25 cellular contexts compared by ENCODE assay signal in the genomic region with DNA sequence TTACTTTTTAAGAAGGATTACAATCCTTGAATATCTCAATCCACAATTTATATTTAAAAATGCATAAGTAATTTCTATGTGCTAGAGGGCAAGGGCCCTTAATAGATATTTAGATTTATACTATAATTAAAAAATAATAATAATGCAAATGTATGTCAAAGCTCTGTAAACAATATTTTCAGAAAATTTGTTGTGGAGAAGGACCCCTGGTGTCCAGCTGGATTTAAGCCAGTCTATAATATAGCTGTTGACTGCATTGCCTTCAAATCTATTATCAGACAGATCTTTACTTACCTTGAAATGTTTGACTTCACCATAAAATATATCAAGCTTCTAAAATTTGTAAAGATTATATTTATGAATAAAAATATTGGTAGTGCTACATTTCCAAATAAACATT.
DNase-seq lines count a peak whose midpoint lies in the region; ATAC-seq and TF ChIP-seq lines count a peak whose summit lies in the region.
"Had no signal": no experiment of that assay in that cellular context is flagged by ENCODE, and none has a peak within 500 bp of the region (broad histone marks: within the 10 kb centered on the region; RNA-seq: fewer than 3 reads in every experiment).

No MANE protein-coding gene starts in this region.

- H2AFZ ChIP-seq in smooth muscle cell (ENCODE audit: low read depth), result no peak overlapping the region

- DNase-seq in NCI-H2171 treated with DMSO at 0.1 percent for 48 hours (lab: John Stamatoyannopoulos, UW), result peak; percentile 10
- no peak for DNase-seq in NCI-H2171 (lab: John Stamatoyannopoulos, UW)
- peak; percentile 27 for DNase-seq in NCI-H446 treated with DMSO at 0.1 percent for 48 hours (lab: John Stamatoyannopoulos, UW)
- no peak for DNase-seq in dorsolateral prefrontal cortex
- DNase-seq in smooth muscle cell (lab: John Stamatoyannopoulos, UW; ENCODE audit: unreplicated experiment), result no peak
- no peak for DNase-seq in DMS53 treated with DMSO at 0.1 percent for 48 hours (lab: John Stamatoyannopoulos, UW; ENCODE audit: unreplicated experiment)
- no peak for DNase-seq in T-helper 9 cell
- DNase-seq: ACHN; activated CD4-positive, alpha-beta T cell treated with anti-CD3 and anti-CD28 coated beads for 4 hours; activated gamma-delta T cell; activated naive CD8-positive, alpha-beta T cell treated with anti-CD3 and anti-CD28 coated beads, Interleukin-2, amount 10 ng/mL, durations not matched to agents 7 days and 5 days; activated T-cell treated with anti-CD3 and anti-CD28 coated beads, Interleukin-2, amount 50 U/mL, for 24 hours; DMS79; GDM1; H7; IMR-90; left ventricle myocardium superior; naive thymus-derived CD4-positive, alpha-beta T cell; pancreas; stimulated activated CD4-positive, alpha-beta T cell treated with anti-CD3 and anti-CD28 coated beads, Interleukin-2, amount 100 ng/mL, for 24 hours; T-helper 2 cell; trophoblast cell had no signal

- no peak overlapping the region for H3K9ac ChIP-seq in smooth muscle cell (ENCODE audit: low read depth)

- TF ChIP-seq CTCF in dorsolateral prefrontal cortex (IDR thresholded peaks at IDR 0.05 in 54 of 56, conservative IDR thresholded peaks at IDR 0.05 in 2 of 56; ENCODE audit: low read depth in 1 of 56, partially characterized antibody in 56 of 56), result peak in 21 of 56 donors; percentile 5 to 60 (median 27)
- peak; percentile 9 for TF ChIP-seq CTCF in smooth muscle cell (IDR thresholded peaks at IDR 0.05; ENCODE audit: borderline replicate concordance, insufficient read depth, poor library complexity, severe bottlenecking)

- H3K27me3 ChIP-seq in dorsolateral prefrontal cortex, result no peaks in the 10 kb centered on the region
- H3K27me3 ChIP-seq in smooth muscle cell (ENCODE audit: low read depth), result no peaks in the 10 kb centered on the region
- H3K27me3 ChIP-seq: pancreas, right atrium auricular region had no signal

- ATAC-seq in GM18907 (IDR thresholded peaks at IDR 0.05; ENCODE audit: unreplicated experiment), result no peak
- ATAC-seq: left ventricle myocardium superior; naive thymus-derived CD4-positive, alpha-beta T cell; pancreas had no signal

- H3K9me3 ChIP-seq in smooth muscle cell (replicated peaks; ENCODE audit: low read depth), result no peaks in the 10 kb centered on the region
- H3K9me3 ChIP-seq: pancreas, right atrium auricular region had no signal

- H3K27ac ChIP-seq in dorsolateral prefrontal cortex (peak overlapping the region in 55 of 59 donors; percentile 5 to 91 (median 76)), smooth muscle cell (ENCODE audit: low read depth) (no peak overlapping the region)
- H3K27ac ChIP-seq: pancreas, right atrium auricular region, SK-N-MC had no signal

- no peaks in the 10 kb centered on the region for H3F3A ChIP-seq in smooth muscle cell (ENCODE audit: low read depth)

- no peaks in the 10 kb centered on the region for H3K36me3 ChIP-seq in smooth muscle cell (ENCODE audit: low read depth)
- H3K36me3 ChIP-seq: pancreas, right atrium auricular region had no signal

- H3K4me2 ChIP-seq in smooth muscle cell, result no peak overlapping the region

- H4K20me1 ChIP-seq in smooth muscle cell (ENCODE audit: low read depth), result peaks cover 3% of the 10 kb centered on the region

- no peaks in the 10 kb centered on the region for H3K4me1 ChIP-seq in smooth muscle cell (ENCODE audit: low read depth)

- no peaks in the 10 kb centered on the region for H3K79me2 ChIP-seq in smooth muscle cell (ENCODE audit: low read depth)

- peak overlapping the region in 34 of 59 donors; percentile 14 to 63 (median 47) for H3K4me3 ChIP-seq in dorsolateral prefrontal cortex
- no peak overlapping the region for H3K4me3 ChIP-seq in smooth muscle cell
- H3K4me3 ChIP-seq: pancreas, right atrium auricular region, SK-N-MC had no signal

- intact Hi-C loops in dorsolateral prefrontal cortex (cut with DNase I), result loop anchor here in 1 of 2 donors (5.0 kb wide), 1 partner anchor 234 kb away; no protein-coding TSS in a partner anchor

Comparison
In these comparisons a context has a peak if more than half of its experiments do, and no peak if none do; other contexts are left out.
1. DNase-seq: peak in NCI-H2171 treated with DMSO at 0.1 percent for 48 hours (single experiment) and NCI-H446 treated with DMSO at 0.1 percent for 48 hours (single experiment); none in NCI-H2171 (single experiment), dorsolateral prefrontal cortex (0 of 10), smooth muscle cell (single experiment), DMS53 treated with DMSO at 0.1 percent for 48 hours (single experiment) and T-helper 9 cell (single experiment).